Comparison of ENCODE assay signal across 9 cellular contexts in genomic region chr15:67135494-67135893, GRCh38.
A peak's percentile ranks its signal among the peaks of the same experiment; 100 is the strongest.
DNase-seq lines count a peak whose midpoint lies in the region; ATAC-seq and TF ChIP-seq lines count a peak whose summit lies in the region.
"Had no signal": no experiment of that assay in that cellular context is flagged by ENCODE, and none has a peak within 500 bp of the region (broad histone marks: within the 10 kb centered on the region; RNA-seq: fewer than 3 reads in every experiment).

No MANE protein-coding gene starts in this region.

- DNase-seq in SK-N-SH, result no peak
- no peak for DNase-seq in activated T-helper 1 cell treated with anti-CD3 and anti-CD28 coated beads, Interleukin-12 subunit alpha, Interleukin-12 subunit beta, Interleukin-2, Interleukin-4 antibody, amounts not matched to agents 30 ng/mL and 10 ng/mL and 1 ng/mL, durations not matched to agents 14 hours and 24 hours and 36 hours (ENCODE audit: low spot score)
- DNase-seq in kidney epithelial cell (ENCODE audit: low read depth), result no peak
- DNase-seq in stimulated activated effector memory CD8-positive, alpha-beta T cell treated with anti-CD3 and anti-CD28 coated beads, Interleukin-12 subunit alpha, Interleukin-12 subunit beta, amount 100 ng/mL, for 72 hours (ENCODE audit: low spot score in 2 of 2), result no peak
- no peak for DNase-seq in DMS153 treated with DMSO at 0.1 percent for 48 hours (lab: John Stamatoyannopoulos, UW; ENCODE audit: unreplicated experiment)
- DNase-seq: stimulated activated naive CD4-positive, alpha-beta T cell had no signal

- H3K27ac ChIP-seq in SK-N-SH (ENCODE audit: low read depth in 2 of 2, low read length in 1 of 2), result peak overlapping the region in 1 of 2 experiments; percentile 18; a peak in 1 of 4 replicates

- no peaks in the 10 kb centered on the region for H4K20me1 ChIP-seq in SK-N-SH (ENCODE audit: insufficient read depth)

- H3K4me3 ChIP-seq in SK-N-SH (ENCODE audit: low read depth in 2 of 2, low read length in 1 of 2) (no peak overlapping the region), kidney epithelial cell (ENCODE audit: low read depth, low read length) (no peak overlapping the region)

- no peaks in the 10 kb centered on the region for H3F3A ChIP-seq in SK-N-SH (replicated peaks; ENCODE audit: insufficient read depth)

- no peak overlapping the region for H3K4me2 ChIP-seq in SK-N-SH

- H3K27me3 ChIP-seq in SK-N-SH (ENCODE audit: insufficient read depth) (no peaks in the 10 kb centered on the region), kidney epithelial cell (ENCODE audit: control insufficient read depth, insufficient read depth, low read length) (no peaks in the 10 kb centered on the region)

- H3K4me3 Mint-ChIP-seq in activated T-helper 1 cell treated with anti-CD3 and anti-CD28 coated beads, Interleukin-12 subunit alpha, Interleukin-12 subunit beta, Interleukin-2, Interleukin-4 antibody, amounts not matched to agents 30 ng/mL and 10 ng/mL and 1 ng/mL, durations not matched to agents 14 hours and 24 hours and 36 hours, result peak overlapping the region; percentile 47
- H3K4me3 Mint-ChIP-seq in stimulated activated effector memory CD8-positive, alpha-beta T cell treated with anti-CD3 and anti-CD28 coated beads, Interleukin-12 subunit alpha, Interleukin-12 subunit beta, amount 100 ng/mL, for 72 hours, result peak overlapping the region; percentile 96

- H3K9ac ChIP-seq in SK-N-SH, result no peak overlapping the region

- peaks cover 36% of the 10 kb centered on the region for H3K36me3 Mint-ChIP-seq in activated T-helper 1 cell treated with anti-CD3 and anti-CD28 coated beads, Interleukin-12 subunit alpha, Interleukin-12 subunit beta, Interleukin-2, Interleukin-4 antibody, amounts not matched to agents 30 ng/mL and 10 ng/mL and 1 ng/mL, durations not matched to agents 14 hours and 24 hours and 36 hours (ENCODE audit: low read depth)
- H3K36me3 Mint-ChIP-seq in stimulated activated effector memory CD8-positive, alpha-beta T cell treated with anti-CD3 and anti-CD28 coated beads, Interleukin-12 subunit alpha, Interleukin-12 subunit beta, amount 100 ng/mL, for 72 hours, result peaks cover 30% of the 10 kb centered on the region

- TF ChIP-seq EP300 in SK-N-SH (IDR thresholded peaks at IDR 0.05; ENCODE audit: borderline replicate concordance in 1 of 2, low read depth in 1 of 2, low read length in 1 of 2), result no peak

- H3K4me1 Mint-ChIP-seq in activated T-helper 1 cell treated with anti-CD3 and anti-CD28 coated beads, Interleukin-12 subunit alpha, Interleukin-12 subunit beta, Interleukin-2, Interleukin-4 antibody, amounts not matched to agents 30 ng/mL and 10 ng/mL and 1 ng/mL, durations not matched to agents 14 hours and 24 hours and 36 hours (ENCODE audit: low read depth), result peaks cover 100% of the 10 kb centered on the region
- peaks cover 93% of the 10 kb centered on the region for H3K4me1 Mint-ChIP-seq in stimulated activated effector memory CD8-positive, alpha-beta T cell treated with anti-CD3 and anti-CD28 coated beads, Interleukin-12 subunit alpha, Interleukin-12 subunit beta, amount 100 ng/mL, for 72 hours

- 71% methylated on average over 4 of the region's 4 CpGs for WGBS in SK-N-SH (ENCODE audit: low lambda C conversion rate)

- no peaks in the 10 kb centered on the region for H3K9me2 ChIP-seq in SK-N-SH

- peaks cover 9 to 38% of the 10 kb centered on the region in 2 experiments; a peak in 2 of 4 replicates for H3K4me1 ChIP-seq in SK-N-SH (ENCODE audit: control insufficient read depth in 1 of 2, insufficient read depth in 2 of 2, low read depth in 1 of 2, low read length in 1 of 2)

- CTCF ChIA-PET in SK-N-SH (lab: Yijun Ruan, JAX), result no interaction called here

- intact Hi-C loops in activated T-helper 1 cell treated with anti-CD3 and anti-CD28 coated beads, Interleukin-12 subunit alpha, Interleukin-12 subunit beta, Interleukin-2, Interleukin-4 antibody, amounts not matched to agents 30 ng/mL and 10 ng/mL and 1 ng/mL, durations not matched to agents 14 hours and 24 hours and 36 hours (cut with micrococcal nuclease), result loop anchor here (2.0 kb wide), 1 partner anchor 39 kb away; no protein-coding TSS in a partner anchor

- H3K79me2 ChIP-seq in SK-N-SH (ENCODE audit: insufficient read depth), result peaks cover 98% of the 10 kb centered on the region

- TF ChIP-seq CTCF in SK-N-SH (IDR thresholded peaks at IDR 0.05), result no peak
- peak; percentile 10 for TF ChIP-seq CTCF in kidney epithelial cell (IDR thresholded peaks at IDR 0.05; ENCODE audit: insufficient read depth, low read length, poor library complexity, severe bottlenecking)

- H3K27me3 Mint-ChIP-seq in activated T-helper 1 cell treated with anti-CD3 and anti-CD28 coated beads, Interleukin-12 subunit alpha, Interleukin-12 subunit beta, Interleukin-2, Interleukin-4 antibody, amounts not matched to agents 30 ng/mL and 10 ng/mL and 1 ng/mL, durations not matched to agents 14 hours and 24 hours and 36 hours (ENCODE audit: insufficient read depth), result no peaks in the 10 kb centered on the region

- H3K27ac Mint-ChIP-seq in activated T-helper 1 cell treated with anti-CD3 and anti-CD28 coated beads, Interleukin-12 subunit alpha, Interleukin-12 subunit beta, Interleukin-2, Interleukin-4 antibody, amounts not matched to agents 30 ng/mL and 10 ng/mL and 1 ng/mL, durations not matched to agents 14 hours and 24 hours and 36 hours, result peak overlapping the region; percentile 61
- peak overlapping the region; percentile 99 for H3K27ac Mint-ChIP-seq in stimulated activated effector memory CD8-positive, alpha-beta T cell treated with anti-CD3 and anti-CD28 coated beads, Interleukin-12 subunit alpha, Interleukin-12 subunit beta, amount 100 ng/mL, for 72 hours

- POLR2A ChIA-PET in SK-N-SH (lab: Yijun Ruan, JAX), result no interaction called here

- no peaks in the 10 kb centered on the region for H3K9me3 ChIP-seq in SK-N-SH

- peak; percentile 68 for ATAC-seq in SK-N-SH treated with all-trans-retinoic acid at 6 μM for 48 hours
- no peak for ATAC-seq in stimulated activated effector memory CD8-positive, alpha-beta T cell treated with anti-CD3 and anti-CD28 coated beads, Interleukin-12 subunit alpha, Interleukin-12 subunit beta, amount 100 ng/mL, for 72 hours
- ATAC-seq in HG03097 (IDR thresholded peaks at IDR 0.05; ENCODE audit: low FRiP score, unreplicated experiment), result no peak
- no peak for ATAC-seq in HG02759 (IDR thresholded peaks at IDR 0.05; ENCODE audit: unreplicated experiment)

- no peaks in the 10 kb centered on the region for H3K9me3 Mint-ChIP-seq in activated T-helper 1 cell treated with anti-CD3 and anti-CD28 coated beads, Interleukin-12 subunit alpha, Interleukin-12 subunit beta, Interleukin-2, Interleukin-4 antibody, amounts not matched to agents 30 ng/mL and 10 ng/mL and 1 ng/mL, durations not matched to agents 14 hours and 24 hours and 36 hours
- no peaks in the 10 kb centered on the region for H3K9me3 Mint-ChIP-seq in stimulated activated effector memory CD8-positive, alpha-beta T cell treated with anti-CD3 and anti-CD28 coated beads, Interleukin-12 subunit alpha, Interleukin-12 subunit beta, amount 100 ng/mL, for 72 hours

- H2AFZ ChIP-seq in SK-N-SH (ENCODE audit: low read depth), result no peak overlapping the region

- H3K36me3 ChIP-seq in SK-N-SH (replicated peaks in 1 of 2; ENCODE audit: control insufficient read depth in 1 of 2, insufficient read depth in 2 of 2, low read length in 1 of 2) (no peaks in the 10 kb centered on the region), kidney epithelial cell (ENCODE audit: control insufficient read depth, insufficient read depth, low read length) (no peaks in the 10 kb centered on the region)

- TF ChIP-seq RAD21 in SK-N-SH (IDR thresholded peaks at IDR 0.05; ENCODE audit: low read length), result no peak

TF ChIP-seq in SK-N-SH treated with all-trans-retinoic acid at 6 μM for 48 hours, 23 proteins besides CTCF, POLR2A, EP300 and RAD21:
- no peak for TF ChIP-seq RARB (CRISPR knock-in tag; IDR thresholded peaks at IDR 0.05)

TF ChIP-seq in SK-N-SH, 30 proteins besides CTCF, POLR2A, EP300 and RAD21 (continues in another document):
- TF ChIP-seq POLR2AphosphoS5 (IDR thresholded peaks at IDR 0.05; ENCODE audit: low read depth, low read length), result no peak
- no peak for TF ChIP-seq SMC3 (IDR thresholded peaks at IDR 0.05; ENCODE audit: low read depth, low read length)
- TF ChIP-seq RFX5 (IDR thresholded peaks at IDR 0.05; ENCODE audit: low read length), result no peak
- TF ChIP-seq, protein P1, sequence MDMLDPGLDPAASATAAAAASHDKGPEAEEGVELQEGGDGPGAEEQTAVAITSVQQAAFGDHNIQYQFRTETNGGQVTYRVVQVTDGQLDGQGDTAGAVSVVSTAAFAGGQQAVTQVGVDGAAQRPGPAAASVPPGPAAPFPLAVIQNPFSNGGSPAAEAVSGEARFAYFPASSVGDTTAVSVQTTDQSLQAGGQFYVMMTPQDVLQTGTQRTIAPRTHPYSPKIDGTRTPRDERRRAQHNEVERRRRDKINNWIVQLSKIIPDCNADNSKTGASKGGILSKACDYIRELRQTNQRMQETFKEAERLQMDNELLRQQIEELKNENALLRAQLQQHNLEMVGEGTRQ (IDR thresholded peaks at IDR 0.05; ENCODE audit: borderline replicate concordance, low read depth, low read length), result no peak
- TF ChIP-seq ELF1 (IDR thresholded peaks at IDR 0.05), result no peak
- no peak for TF ChIP-seq FOSL2 (IDR thresholded peaks at IDR 0.05; ENCODE audit: borderline replicate concordance, low read depth)
- no peak for TF ChIP-seq RXRA (IDR thresholded peaks at IDR 0.05; ENCODE audit: borderline replicate concordance, low read depth)
- TF ChIP-seq CHD2 (IDR thresholded peaks at IDR 0.05; ENCODE audit: low read length, partially characterized antibody), result no peak
